Comparison of ENCODE assay signal across 8 cellular contexts in the genomic region with DNA sequence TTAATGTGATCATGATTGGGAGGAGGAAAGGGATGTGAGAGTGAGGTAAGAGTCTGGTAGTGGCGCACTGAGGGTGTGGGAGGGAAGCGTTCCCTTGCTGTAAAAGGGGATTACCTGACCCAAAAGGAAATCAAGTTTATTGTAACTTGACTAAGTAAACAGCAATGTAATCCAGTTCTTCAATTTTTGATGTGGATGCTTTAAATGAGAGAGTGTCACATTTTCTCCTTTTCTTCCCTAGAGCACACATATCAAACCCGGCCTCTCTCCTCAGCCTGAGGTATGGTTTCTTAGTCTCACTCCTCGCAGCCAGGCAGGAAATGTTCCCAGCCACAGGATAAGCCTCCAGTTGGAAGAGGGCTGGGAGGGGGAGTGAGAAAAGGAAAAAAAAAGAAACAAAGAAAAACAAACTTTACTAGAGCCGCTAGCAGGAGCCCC. TPM values are rescaled to one million over a fixed set of nuclear protein-coding genes. Genes with fewer than 3 reads are reported as not detected.
DNase-seq lines count a peak whose midpoint lies in the region; ATAC-seq, FAIRE-seq and TF ChIP-seq lines count a peak whose summit lies in the region.

No MANE protein-coding gene starts in this region.

- no peaks in the 10 kb centered on the region for H3K36me3 Mint-ChIP-seq in activated naive CD4-positive, alpha-beta T cell treated with anti-CD3 and anti-CD28 coated beads, Interleukin-2, amount 10 ng/mL, durations not matched to agents 7 days and 5 days
- H3K36me3 Mint-ChIP-seq in memory B cell: no peaks in the 10 kb centered on the region

- no peak overlapping the region for H3K27ac Mint-ChIP-seq in activated naive CD4-positive, alpha-beta T cell treated with anti-CD3 and anti-CD28 coated beads, Interleukin-2, amount 10 ng/mL, durations not matched to agents 7 days and 5 days
- no peak overlapping the region for H3K27ac Mint-ChIP-seq in memory B cell

- no peak for ATAC-seq in memory B cell (ENCODE audit: low read depth)

- FAIRE-seq in GM12891 (lab: Jason Lieb, UNC): no peak

- TF ChIP-seq CTCF in cardiac fibroblast (IDR thresholded peaks at IDR 0.05; ENCODE audit: low read depth, low read length): no peak

- DNase-seq in activated naive CD4-positive, alpha-beta T cell treated with anti-CD3 and anti-CD28 coated beads, Interleukin-2, amount 10 ng/mL, durations not matched to agents 7 days and 5 days: no peak
- DNase-seq in activated naive CD4-positive, alpha-beta T cell (lab: John Stamatoyannopoulos, UW): no peak
- no peak for DNase-seq in cardiac fibroblast (ENCODE audit: low read depth in 2 of 2)
- DNase-seq in memory B cell (ENCODE audit: low spot score in 2 of 2): no peak
- DNase-seq in ureter (ENCODE audit: low spot score): peak; percentile 74
- no peak for DNase-seq in GM12891 (ENCODE audit: insufficient read length, low spot score)
- no peak for DNase-seq in NCI-H2196 treated with DMSO at 0.1 percent for 48 hours (lab: John Stamatoyannopoulos, UW; ENCODE audit: unreplicated experiment)
- no peak for DNase-seq in EL

- H3K4me3 Mint-ChIP-seq in activated naive CD4-positive, alpha-beta T cell treated with anti-CD3 and anti-CD28 coated beads, Interleukin-2, amount 10 ng/mL, durations not matched to agents 7 days and 5 days: peak overlapping the region; percentile 60
- H3K4me3 Mint-ChIP-seq in memory B cell: peak overlapping the region; percentile 44

- H3K4me1 Mint-ChIP-seq in activated naive CD4-positive, alpha-beta T cell treated with anti-CD3 and anti-CD28 coated beads, Interleukin-2, amount 10 ng/mL, durations not matched to agents 7 days and 5 days: peaks cover 5% of the 10 kb centered on the region
- H3K4me1 Mint-ChIP-seq in memory B cell: peaks cover 5% of the 10 kb centered on the region

- no peaks in the 10 kb centered on the region for H3K9me3 Mint-ChIP-seq in activated naive CD4-positive, alpha-beta T cell treated with anti-CD3 and anti-CD28 coated beads, Interleukin-2, amount 10 ng/mL, durations not matched to agents 7 days and 5 days
- peaks cover 3% of the 10 kb centered on the region for H3K9me3 Mint-ChIP-seq in memory B cell

- H3K27me3 Mint-ChIP-seq in activated naive CD4-positive, alpha-beta T cell treated with anti-CD3 and anti-CD28 coated beads, Interleukin-2, amount 10 ng/mL, durations not matched to agents 7 days and 5 days: peaks cover 23% of the 10 kb centered on the region
- H3K27me3 Mint-ChIP-seq in memory B cell: peaks cover 11% of the 10 kb centered on the region

- TF ChIP-seq POLR2A in GM12891 (IDR thresholded peaks at IDR 0.05; ENCODE audit: low read depth, low read length): no peak

- peak overlapping the region; percentile 57 to 59 for H3K4me3 ChIP-seq in cardiac fibroblast (replicated peaks in 1 of 2; ENCODE audit: low read depth in 2 of 2, low read length in 2 of 2)

- CTCF ChIA-PET in activated naive CD4-positive, alpha-beta T cell treated with anti-CD3 and anti-CD28 coated beads, Interleukin-2, amount 10 ng/mL, durations not matched to agents 7 days and 5 days (lab: Charles Lee): no interaction called here

TF ChIP-seq in GM12891, 5 proteins besides CTCF, POLR2A, EP300 and RAD21:
- TF ChIP-seq PAX5 (IDR thresholded peaks at IDR 0.05; ENCODE audit: insufficient read depth, low read length, severe bottlenecking): no peak
- TF ChIP-seq TAF1 (IDR thresholded peaks at IDR 0.05; ENCODE audit: low read depth, low read length): no peak
- TF ChIP-seq POU2F2 (IDR thresholded peaks at IDR 0.05; ENCODE audit: low read depth, low read length): no peak
- no peak for TF ChIP-seq SPI1 (IDR thresholded peaks at IDR 0.05; ENCODE audit: low read depth, low read length)
- no peak for TF ChIP-seq POLR2AphosphoS5 (IDR thresholded peaks at IDR 0.05; ENCODE audit: low read depth, low read length)

RNA-seq across cellular contexts. Expression of gene ARHGAP28, which starts 0.7 kb away (rescaled TPM):
- total RNA-seq in ureter: 16.0 TPM
- not detected for polyA plus RNA-seq in GM12891 (2012; ENCODE audit: low read depth, missing spikeins)
